18 cellular contexts compared by ENCODE assay signal in genomic region chr2:1898461-1899395, GRCh38.
DNase-seq lines count a peak whose midpoint lies in the region; ATAC-seq and TF ChIP-seq lines count a peak whose summit lies in the region.
"Had no signal": no experiment of that assay in that cellular context is flagged by ENCODE, and none has a peak within 500 bp of the region (broad histone marks: within the 10 kb centered on the region; RNA-seq: fewer than 3 reads in every experiment).

No MANE protein-coding gene starts in this region.

- BruUV-seq in MCF 10A (replicated peaks; lab: Mats Ljungman, UMichigan) (no TSS peak), mammary epithelial cell (replicated peaks; lab: Mats Ljungman, UMichigan) (no TSS peak)

- H3K9me3 ChIP-seq in mammary epithelial cell (replicated peaks; ENCODE audit: insufficient read depth, low read length): peaks cover 12% of the 10 kb centered on the region
- H3K9me3 ChIP-seq in neural progenitor cell (ENCODE audit: low read depth): no peaks in the 10 kb centered on the region
- no peaks in the 10 kb centered on the region for H3K9me3 ChIP-seq in mucosa of descending colon
- H3K9me3 ChIP-seq in transverse colon: no peaks in the 10 kb centered on the region
- H3K9me3 ChIP-seq: BE2C had no signal

- H3K4me3 Mint-ChIP-seq in MCF 10A (ENCODE audit: unreplicated experiment) (peak overlapping the region; percentile 63), chondrocyte (ENCODE audit: unreplicated experiment) (no peak overlapping the region), neural progenitor cell (no peak overlapping the region)
- H3K4me3 Mint-ChIP-seq: CD4-positive, CD25-positive, alpha-beta regulatory T cell had no signal

- no peak overlapping the region for H2AFZ ChIP-seq in mammary epithelial cell (ENCODE audit: low read depth, low read length)
- H2AFZ ChIP-seq in neural progenitor cell (replicated peaks): no peak overlapping the region

- H3K36me3 Mint-ChIP-seq in MCF 10A (ENCODE audit: insufficient read depth, unreplicated experiment) (no peaks in the 10 kb centered on the region), chondrocyte (ENCODE audit: low read depth) (peaks cover 3% of the 10 kb centered on the region), neural progenitor cell (no peaks in the 10 kb centered on the region)
- H3K36me3 Mint-ChIP-seq: CD4-positive, CD25-positive, alpha-beta regulatory T cell had no signal

- H3K27ac ChIP-seq in mammary epithelial cell (ENCODE audit: insufficient read depth, low read depth, low read length): no peak overlapping the region
- H3K27ac ChIP-seq in neural progenitor cell: no peak overlapping the region
- no peak overlapping the region for H3K27ac ChIP-seq in transverse colon
- H3K27ac ChIP-seq: RWPE1 had no signal

- H3K9ac ChIP-seq in mammary epithelial cell (ENCODE audit: insufficient read depth, low read length): no peak overlapping the region
- no peak overlapping the region for H3K9ac ChIP-seq in neural progenitor cell

- CTCF ChIA-PET in MCF 10A (lab: Yijun Ruan, JAX) (interaction anchor here (0.6 to 2.2 kb wide), 6 partner anchors 11 to 1337 kb away, joined by 3 to 9 read pairs (median 3); no protein-coding TSS in a partner anchor), mammary epithelial cell (lab: Charles Lee; ENCODE audit: low non-redundant PET) (no interaction called here)

- H3K27me3 ChIP-seq in mammary epithelial cell (ENCODE audit: insufficient read depth, low read length) (no peaks in the 10 kb centered on the region), neural progenitor cell (no peaks in the 10 kb centered on the region), transverse colon (no peaks in the 10 kb centered on the region)
- H3K27me3 ChIP-seq: BE2C had no signal

- no peaks in the 10 kb centered on the region for H3F3A ChIP-seq in neural progenitor cell (ENCODE audit: low read depth)

- H3K79me2 ChIP-seq in mammary epithelial cell (ENCODE audit: insufficient read depth, low read length) (no peaks in the 10 kb centered on the region), neural progenitor cell (ENCODE audit: low read depth) (no peaks in the 10 kb centered on the region)

- POLR2A ChIA-PET in MCF 10A (lab: Yijun Ruan, JAX): no interaction called here

- TF ChIP-seq POLR2A in transverse colon (IDR thresholded peaks at IDR 0.05): no peak

- TF ChIP-seq CTCF in MCF 10A (IDR thresholded peaks at IDR 0.05; ENCODE audit: unreplicated experiment) (no peak), mammary epithelial cell (conservative IDR thresholded peaks at IDR 0.05 in 1 of 2, IDR thresholded peaks at IDR 0.05 in 1 of 2; ENCODE audit: extremely low read depth in 1 of 2, insufficient read depth in 1 of 2, low read depth in 1 of 2, low read length in 2 of 2) (no peak), chondrocyte (IDR thresholded peaks at IDR 0.05) (no peak), neural progenitor cell (IDR thresholded peaks at IDR 0.05) (no peak), mucosa of descending colon (IDR thresholded peaks at IDR 0.05) (no peak), transverse colon (IDR thresholded peaks at IDR 0.05) (no peak)

- no peaks in the 10 kb centered on the region for H4K20me1 ChIP-seq in mammary epithelial cell (ENCODE audit: insufficient read depth, low read length)
- no peaks in the 10 kb centered on the region for H4K20me1 ChIP-seq in neural progenitor cell (ENCODE audit: low read depth)

- H3K4me2 ChIP-seq in mammary epithelial cell (ENCODE audit: insufficient read depth, low read depth, low read length): no peak overlapping the region
- H3K4me2 ChIP-seq in neural progenitor cell: no peak overlapping the region

- intact Hi-C loops in MCF 10A (cut with micrococcal nuclease): no loop called here
- intact Hi-C loops in mammary epithelial cell (cut with micrococcal nuclease): no loop called here
- intact Hi-C loops in mucosa of descending colon (cut with DNase I, micrococcal nuclease): no loop called here
- intact Hi-C loops in transverse colon (cut with DNase I; ENCODE audit: low total_unique reads): no loop called here

- ATAC-seq in GM21737 (IDR thresholded peaks at IDR 0.05; ENCODE audit: unreplicated experiment): no peak
- ATAC-seq in mucosa of descending colon: no peak

- in situ Hi-C loops in mammary epithelial cell (cut with MboI; ENCODE audit: low sequenced_read_pairs in 2 of 2) (no loop called here), transverse colon (cut with MboI; ENCODE audit: low pct_ligation_motif_present in 1 of 4, low pct_unique_long_range_greater_than_20kb in 1 of 4, low sequenced_read_pairs in 3 of 4) (loop anchor here in 1 of 4 donors (25.0 kb wide), 1 partner anchor 389 kb away; no protein-coding TSS in a partner anchor)

- dilution Hi-C loops in mammary epithelial cell (cut with HindIII; ENCODE audit: low sequenced_read_pairs): no loop called here

- H3K36me3 ChIP-seq in mammary epithelial cell (ENCODE audit: insufficient read depth, low read length) (no peaks in the 10 kb centered on the region), neural progenitor cell (no peaks in the 10 kb centered on the region), mucosa of descending colon (ENCODE audit: low read depth) (no peaks in the 10 kb centered on the region), transverse colon (no peaks in the 10 kb centered on the region)
- H3K36me3 ChIP-seq: BE2C had no signal

- H3K9me3 Mint-ChIP-seq in MCF 10A (ENCODE audit: unreplicated experiment): no peaks in the 10 kb centered on the region
- peaks cover 12% of the 10 kb centered on the region for H3K9me3 Mint-ChIP-seq in chondrocyte (ENCODE audit: low read depth)
- peaks cover 2% of the 10 kb centered on the region for H3K9me3 Mint-ChIP-seq in neural progenitor cell
- H3K9me3 Mint-ChIP-seq: CD4-positive, CD25-positive, alpha-beta regulatory T cell had no signal

- DNase-seq in MCF 10A (ENCODE audit: unreplicated experiment): no peak
- no peak for DNase-seq in mammary epithelial cell
- peak; percentile 81 for DNase-seq in chondrocyte (ENCODE audit: low spot score)
- no peak for DNase-seq in neural progenitor cell (ENCODE audit: low spot score)
- no peak for DNase-seq in mucosa of descending colon
- DNase-seq in transverse colon: no peak
- DNase-seq: BE2C; CD4-positive, CD25-positive, alpha-beta regulatory T cell; COR-L47; DMS 273 treated with DMSO at 0.1 percent for 48 hours; DND-41; GOT3; NCI-H1105 treated with DMSO at 0.1 percent for 48 hours; NCI-H1694 treated with DMSO at 0.1 percent for 48 hours; NCI-H2227 treated with DMSO at 0.1 percent for 48 hours; NCI-H510A treated with DMSO at 0.1 percent for 48 hours had no signal

- H3K4me1 Mint-ChIP-seq in MCF 10A (ENCODE audit: insufficient read depth, unreplicated experiment) (peaks cover 19% of the 10 kb centered on the region), chondrocyte (ENCODE audit: low read depth) (no peaks in the 10 kb centered on the region), neural progenitor cell (peaks cover 4% of the 10 kb centered on the region)
- H3K4me1 Mint-ChIP-seq: CD4-positive, CD25-positive, alpha-beta regulatory T cell had no signal

- WGBS in mammary epithelial cell (ENCODE audit: low coverage, missing lambda C conversion rate): 65% methylated on average over 14 of the region's 22 CpGs
- 78 to 82% methylated on average over 12 to 21 of the region's 22 CpGs for WGBS in transverse colon (ENCODE audit: low coverage in 1 of 2), 2 donors

- H3K27me3 Mint-ChIP-seq in MCF 10A (ENCODE audit: insufficient read depth, unreplicated experiment) (peaks cover 10% of the 10 kb centered on the region), chondrocyte (ENCODE audit: low read depth) (peaks cover 36% of the 10 kb centered on the region), neural progenitor cell (ENCODE audit: insufficient read depth, low read depth) (no peaks in the 10 kb centered on the region)
- H3K27me3 Mint-ChIP-seq: CD4-positive, CD25-positive, alpha-beta regulatory T cell had no signal

- no peak for TF ChIP-seq EP300 in transverse colon (IDR thresholded peaks at IDR 0.05; ENCODE audit: low read depth)

- H3K4me3 ChIP-seq in mammary epithelial cell (replicated peaks in 1 of 3; ENCODE audit: insufficient read depth in 1 of 3, low read depth in 2 of 3, low read length in 3 of 3): no peak overlapping the region
- H3K4me3 ChIP-seq in neural progenitor cell: no peak overlapping the region
- H3K4me3 ChIP-seq in mucosa of descending colon: no peak overlapping the region
- H3K4me3 ChIP-seq in transverse colon: no peak overlapping the region

- no peak overlapping the region for H3K27ac Mint-ChIP-seq in MCF 10A (ENCODE audit: low read depth, unreplicated experiment)
- no peak overlapping the region for H3K27ac Mint-ChIP-seq in chondrocyte (ENCODE audit: unreplicated experiment)
- peak overlapping the region; percentile 43 for H3K27ac Mint-ChIP-seq in neural progenitor cell
- H3K27ac Mint-ChIP-seq: CD4-positive, CD25-positive, alpha-beta regulatory T cell had no signal

- H3K4me1 ChIP-seq in mammary epithelial cell (ENCODE audit: insufficient read depth, low read length): no peaks in the 10 kb centered on the region
- H3K4me1 ChIP-seq in neural progenitor cell: no peaks in the 10 kb centered on the region
- no peaks in the 10 kb centered on the region for H3K4me1 ChIP-seq in mucosa of descending colon (ENCODE audit: low read depth)
- H3K4me1 ChIP-seq in transverse colon: no peaks in the 10 kb centered on the region
- H3K4me1 ChIP-seq: BE2C had no signal
